29 cellular contexts compared by ENCODE assay signal in genomic region chr4:107866726-107867125, GRCh38. TPM values are rescaled to one million over a fixed set of nuclear protein-coding genes. Genes with fewer than 3 reads are reported as not detected.
"Had no signal": no experiment of that assay in that cellular context is flagged by ENCODE, and none has a peak within 500 bp of the region (broad histone marks: within the 10 kb centered on the region; RNA-seq: fewer than 3 reads in every experiment).

No MANE protein-coding gene starts in this region.

- H3K9me3 Mint-ChIP-seq: activated CD4-positive, alpha-beta memory T cell treated with anti-CD3 and anti-CD28 coated beads, Interleukin-2, amount 10 ng/mL, durations not matched to agents 7 days and 5 days; activated CD4-positive, alpha-beta T cell treated with anti-CD3 and anti-CD28 coated beads, Interleukin-2, amount 10 ng/mL, durations not matched to agents 7 days and 5 days; activated naive CD4-positive, alpha-beta T cell treated with anti-CD3 and anti-CD28 coated beads, Interleukin-2, amount 10 ng/mL, durations not matched to agents 7 days and 5 days; activated naive CD8-positive, alpha-beta T cell treated with anti-CD3 and anti-CD28 coated beads, Interleukin-2, amount 10 ng/mL, durations not matched to agents 7 days and 5 days; activated T-cell treated with anti-CD3 and anti-CD28 coated beads, Interleukin-2, amount 50 U/mL, for 24 hours; central memory CD8-positive, alpha-beta T cell; natural killer cell treated with Interleukin-12 subunit alpha and Interleukin-12 subunit beta and Interleukin-15 and Interleukin-18, amount 100 ng/mL, for 72 hours; stimulated activated effector memory CD8-positive, alpha-beta T cell treated with anti-CD3 and anti-CD28 coated beads, Interleukin-12 subunit alpha, Interleukin-12 subunit beta, amount 100 ng/mL, for 72 hours; stimulated activated naive CD8-positive, alpha-beta T cell treated with anti-CD3 and anti-CD28 coated beads, Interleukin-15, Interleukin-2, amounts not matched to agents 100 ng/mL and 50 ng/mL, for 24 hours; WTC11 had no signal

- H3K27me3 ChIP-seq: heart right ventricle, left lung, right lobe of liver, thyroid gland, upper lobe of left lung, vagina had no signal

- H3K9me3 ChIP-seq: heart right ventricle, left lung, lower lobe of right lung, mucosa of descending colon, right lobe of liver, thyroid gland, upper lobe of left lung, vagina had no signal

- H3K4me3 ChIP-seq: heart right ventricle, left lung, lower lobe of right lung, mucosa of descending colon, right lobe of liver, thyroid gland, upper lobe of left lung, vagina had no signal

- H3K36me3 ChIP-seq: heart right ventricle, left lung, lower lobe of right lung, right lobe of liver, thyroid gland, upper lobe of left lung, vagina had no signal

- H3K36me3 Mint-ChIP-seq: activated naive CD4-positive, alpha-beta T cell treated with anti-CD3 and anti-CD28 coated beads, Interleukin-2, amount 10 ng/mL, durations not matched to agents 7 days and 5 days; activated naive CD8-positive, alpha-beta T cell treated with anti-CD3 and anti-CD28 coated beads, Interleukin-2, amount 10 ng/mL, durations not matched to agents 7 days and 5 days; natural killer cell treated with Interleukin-12 subunit alpha and Interleukin-12 subunit beta and Interleukin-15 and Interleukin-18, amount 100 ng/mL, for 72 hours; stimulated activated effector memory CD8-positive, alpha-beta T cell treated with anti-CD3 and anti-CD28 coated beads, Interleukin-12 subunit alpha, Interleukin-12 subunit beta, amount 100 ng/mL, for 72 hours; WTC11 had no signal

- DNase-seq: activated CD4-positive, alpha-beta memory T cell treated with anti-CD3 and anti-CD28 coated beads, Interleukin-2, amount 10 ng/mL, durations not matched to agents 7 days and 5 days; activated CD4-positive, alpha-beta T cell treated with anti-CD3 and anti-CD28 coated beads for 1 hour; activated CD4-positive, alpha-beta T cell treated with anti-CD3 and anti-CD28 coated beads, Interleukin-2, amount 10 ng/mL, durations not matched to agents 7 days and 5 days; activated CD8-positive, alpha-beta memory T cell treated with anti-CD3 and anti-CD28 coated beads, Interleukin-2, amount 50 U/mL, for 48 hours; activated gamma-delta T cell; activated naive CD4-positive, alpha-beta T cell treated with anti-CD3 and anti-CD28 coated beads, Interleukin-2, amount 10 ng/mL, durations not matched to agents 7 days and 5 days; activated naive CD8-positive, alpha-beta T cell treated with anti-CD3 and anti-CD28 coated beads, Interleukin-2, amount 10 ng/mL, durations not matched to agents 7 days and 5 days; activated T-cell treated with anti-CD3 and anti-CD28 coated beads, Interleukin-2, amount 50 U/mL, for 24 hours; amygdala; dermis blood vessel endothelial cell; effector CD8-positive, alpha-beta T cell; foreskin melanocyte; heart right ventricle; left lung; lower lobe of right lung; mucosa of descending colon; posterior cingulate gyrus; right lobe of liver; small intestine; stimulated activated CD4-positive, alpha-beta T cell treated with anti-CD3 and anti-CD28 coated beads, Interleukin-4, amount 100 ng/mL, for 24 hours; T-helper 2 cell; thyroid gland; upper lobe of left lung had no signal

- H3K4me1 Mint-ChIP-seq: activated naive CD4-positive, alpha-beta T cell treated with anti-CD3 and anti-CD28 coated beads, Interleukin-2, amount 10 ng/mL, durations not matched to agents 7 days and 5 days; activated naive CD8-positive, alpha-beta T cell treated with anti-CD3 and anti-CD28 coated beads, Interleukin-2, amount 10 ng/mL, durations not matched to agents 7 days and 5 days; central memory CD8-positive, alpha-beta T cell; stimulated activated effector memory CD8-positive, alpha-beta T cell treated with anti-CD3 and anti-CD28 coated beads, Interleukin-12 subunit alpha, Interleukin-12 subunit beta, amount 100 ng/mL, for 72 hours had no signal

- H3K4me3 Mint-ChIP-seq: activated CD4-positive, alpha-beta memory T cell treated with anti-CD3 and anti-CD28 coated beads, Interleukin-2, amount 10 ng/mL, durations not matched to agents 7 days and 5 days; activated CD4-positive, alpha-beta T cell treated with anti-CD3 and anti-CD28 coated beads, Interleukin-2, amount 10 ng/mL, durations not matched to agents 7 days and 5 days; activated naive CD4-positive, alpha-beta T cell treated with anti-CD3 and anti-CD28 coated beads, Interleukin-2, amount 10 ng/mL, durations not matched to agents 7 days and 5 days; activated naive CD8-positive, alpha-beta T cell treated with anti-CD3 and anti-CD28 coated beads, Interleukin-2, amount 10 ng/mL, durations not matched to agents 7 days and 5 days; activated T-cell treated with anti-CD3 and anti-CD28 coated beads, Interleukin-2, amount 50 U/mL, for 24 hours; central memory CD8-positive, alpha-beta T cell; natural killer cell treated with Interleukin-12 subunit alpha and Interleukin-12 subunit beta and Interleukin-15 and Interleukin-18, amount 100 ng/mL, for 72 hours; stimulated activated effector memory CD8-positive, alpha-beta T cell treated with anti-CD3 and anti-CD28 coated beads, Interleukin-12 subunit alpha, Interleukin-12 subunit beta, amount 100 ng/mL, for 72 hours; stimulated activated naive CD8-positive, alpha-beta T cell treated with anti-CD3 and anti-CD28 coated beads, Interleukin-15, Interleukin-2, amounts not matched to agents 100 ng/mL and 50 ng/mL, for 24 hours; WTC11 had no signal

- H3K27ac ChIP-seq: heart right ventricle, left lung, lower lobe of right lung, right lobe of liver, thyroid gland, upper lobe of left lung, vagina had no signal

- H3K27ac Mint-ChIP-seq: activated CD4-positive, alpha-beta memory T cell treated with anti-CD3 and anti-CD28 coated beads, Interleukin-2, amount 10 ng/mL, durations not matched to agents 7 days and 5 days; activated CD4-positive, alpha-beta T cell treated with anti-CD3 and anti-CD28 coated beads, Interleukin-2, amount 10 ng/mL, durations not matched to agents 7 days and 5 days; activated naive CD4-positive, alpha-beta T cell treated with anti-CD3 and anti-CD28 coated beads, Interleukin-2, amount 10 ng/mL, durations not matched to agents 7 days and 5 days; activated naive CD8-positive, alpha-beta T cell treated with anti-CD3 and anti-CD28 coated beads, Interleukin-2, amount 10 ng/mL, durations not matched to agents 7 days and 5 days; activated T-cell treated with anti-CD3 and anti-CD28 coated beads, Interleukin-2, amount 50 U/mL, for 24 hours; natural killer cell treated with Interleukin-12 subunit alpha and Interleukin-12 subunit beta and Interleukin-15 and Interleukin-18, amount 100 ng/mL, for 72 hours; stimulated activated effector memory CD8-positive, alpha-beta T cell treated with anti-CD3 and anti-CD28 coated beads, Interleukin-12 subunit alpha, Interleukin-12 subunit beta, amount 100 ng/mL, for 72 hours; stimulated activated naive CD8-positive, alpha-beta T cell treated with anti-CD3 and anti-CD28 coated beads, Interleukin-15, Interleukin-2, amounts not matched to agents 100 ng/mL and 50 ng/mL, for 24 hours; WTC11 had no signal

RNA-seq across cellular contexts. Expression of gene SGMS2, which starts 42.0 kb away (rescaled TPM):
- total RNA-seq: activated naive CD8-positive, alpha-beta T cell treated with anti-CD3 and anti-CD28 coated beads, Interleukin-2, amount 10 ng/mL, durations not matched to agents 7 days and 5 days had no signal
